Comparison of ENCODE assay signal across 16 cellular contexts in genomic region chr9:92626484-92626883, GRCh38. TPM values are rescaled to one million over a fixed set of nuclear protein-coding genes. Genes with fewer than 3 reads are reported as not detected.
A peak's percentile ranks its signal among the peaks of the same experiment; 100 is the strongest.
DNase-seq lines count a peak whose midpoint lies in the region; ATAC-seq and TF ChIP-seq lines count a peak whose summit lies in the region.
"Had no signal": no experiment of that assay in that cellular context is flagged by ENCODE, and none has a peak within 500 bp of the region (broad histone marks: within the 10 kb centered on the region; RNA-seq: fewer than 3 reads in every experiment).

No MANE protein-coding gene starts in this region.

- peaks cover 10 to 19% of the 10 kb centered on the region in 2 donors for H3K36me3 Mint-ChIP-seq in activated T-cell treated with anti-CD3 and anti-CD28 coated beads, Interleukin-2, amount 50 U/mL, for 72 hours (ENCODE audit: insufficient read depth in 2 of 2)
- H3K36me3 Mint-ChIP-seq in central memory CD8-positive, alpha-beta T cell (ENCODE audit: insufficient read depth) = peaks cover 31% of the 10 kb centered on the region

- peak overlapping the region; percentile 9 for H3K27ac Mint-ChIP-seq in activated T-cell treated with anti-CD3 and anti-CD28 coated beads, Interleukin-2, amount 50 U/mL, for 72 hours
- peak overlapping the region; percentile 39 for H3K27ac Mint-ChIP-seq in central memory CD8-positive, alpha-beta T cell (ENCODE audit: low read depth)
- H3K27ac Mint-ChIP-seq: HFFc6, IgD-negative memory B cell had no signal

- CTCF ChIA-PET in HEK293 (lab: Yijun Ruan, JAX) = interaction anchor here (0.6 to 0.7 kb wide), 2 partner anchors 25 to 290 kb away, joined by 3 to 5 read pairs; no protein-coding TSS in a partner anchor

- POLR2A ChIA-PET in HEK293 (lab: Yijun Ruan, JAX) = no interaction called here

- no peak overlapping the region for H3K27ac ChIP-seq in HEK293 (ENCODE audit: extremely low read depth, low read depth, low read length)
- H3K27ac ChIP-seq: C4-2B had no signal

- H3K9me3 Mint-ChIP-seq in activated T-cell treated with anti-CD3 and anti-CD28 coated beads, Interleukin-2, amount 50 U/mL, for 72 hours = no peaks in the 10 kb centered on the region
- no peaks in the 10 kb centered on the region for H3K9me3 Mint-ChIP-seq in central memory CD8-positive, alpha-beta T cell
- H3K9me3 Mint-ChIP-seq: CD4-positive, alpha-beta memory T cell; HFFc6 had no signal

- no peak for TF ChIP-seq CTCF in HEK293 (tag by site-specific recombination; IDR thresholded peaks at IDR 0.05)
- TF ChIP-seq CTCF in GM13977 (IDR thresholded peaks at IDR 0.05; ENCODE audit: extremely low read depth, insufficient read depth, missing control alignments) = no peak

- H3K4me3 Mint-ChIP-seq in activated T-cell treated with anti-CD3 and anti-CD28 coated beads, Interleukin-2, amount 50 U/mL, for 72 hours = no peak overlapping the region
- no peak overlapping the region for H3K4me3 Mint-ChIP-seq in central memory CD8-positive, alpha-beta T cell
- H3K4me3 Mint-ChIP-seq: CD4-positive, alpha-beta memory T cell; HFFc6; IgD-negative memory B cell had no signal

- H3K4me1 ChIP-seq in HEK293 (ENCODE audit: control insufficient read depth, insufficient read depth, low read length) = no peaks in the 10 kb centered on the region
- H3K4me1 ChIP-seq: BE2C, HAP-1 had no signal

- DNase-seq in activated T-cell treated with anti-CD3 and anti-CD28 coated beads, Interleukin-2, amount 50 U/mL, for 72 hours = no peak
- DNase-seq in activated T-cell treated with anti-CD3 and anti-CD28 coated beads, Interleukin-2, amount 50 U/mL, for 1 hour = no peak
- no peak for DNase-seq in central memory CD8-positive, alpha-beta T cell (ENCODE audit: low spot score in 2 of 2)
- DNase-seq in GM13977 (ENCODE audit: low spot score) = no peak
- DNase-seq: BE2C; CD4-positive, alpha-beta memory T cell; DMS153; DMS79 treated with DMSO at 0.1 percent for 48 hours; EL; HFFc6 had no signal

- peaks cover 1% of the 10 kb centered on the region for H3K4me1 Mint-ChIP-seq in activated T-cell treated with anti-CD3 and anti-CD28 coated beads, Interleukin-2, amount 50 U/mL, for 72 hours (ENCODE audit: low read depth)
- peaks cover 9% of the 10 kb centered on the region for H3K4me1 Mint-ChIP-seq in central memory CD8-positive, alpha-beta T cell

- no peak overlapping the region for H3K4me3 ChIP-seq in HEK293 (ENCODE audit: low read depth, low read length)
- H3K4me3 ChIP-seq: HAP-1 had no signal

- ATAC-seq in activated T-cell treated with anti-CD3 and anti-CD28 coated beads, Interleukin-2, amount 50 U/mL, for 72 hours (replicated peaks in 1 of 2) = no peak
- ATAC-seq in central memory CD8-positive, alpha-beta T cell (replicated peaks; ENCODE audit: extremely low read depth, poor library complexity, severe bottlenecking) = no peak
- ATAC-seq in HG03108 (IDR thresholded peaks at IDR 0.05; ENCODE audit: unreplicated experiment) (no peak), HG02981 (IDR thresholded peaks at IDR 0.05; ENCODE audit: unreplicated experiment) (no peak)

- no peaks in the 10 kb centered on the region for H3K27me3 Mint-ChIP-seq in activated T-cell treated with anti-CD3 and anti-CD28 coated beads, Interleukin-2, amount 50 U/mL, for 72 hours (ENCODE audit: low read depth)
- no peaks in the 10 kb centered on the region for H3K27me3 Mint-ChIP-seq in central memory CD8-positive, alpha-beta T cell
- H3K27me3 Mint-ChIP-seq: CD4-positive, alpha-beta memory T cell; IgD-negative memory B cell had no signal

- in situ Hi-C loops in GM13977 (cut with MboI; ENCODE audit: low pct_unique_long_range_greater_than_20kb, low sequenced_read_pairs, unreplicated experiment) = loop anchor here (25.0 kb wide), 2 partner anchors 314 to 489 kb away; no protein-coding TSS in a partner anchor

- H3K9me3 ChIP-seq in HEK293 (ENCODE audit: control insufficient read depth, insufficient read depth, low read depth, low read length) = no peaks in the 10 kb centered on the region
- H3K9me3 ChIP-seq: BE2C, HAP-1 had no signal

- H3K36me3 ChIP-seq in HEK293 (ENCODE audit: control insufficient read depth in 2 of 2, insufficient read depth in 1 of 2, low read length in 2 of 2) = peaks cover 10 to 47% of the 10 kb centered on the region in 2 experiments

TF ChIP-seq in HEK293, 187 proteins besides CTCF, POLR2A, EP300 and RAD21:
- no peak for TF ChIP-seq KLF10 (tag by site-specific recombination; IDR thresholded peaks at IDR 0.05)
- TF ChIP-seq ZNF529 (tag by site-specific recombination; IDR thresholded peaks at IDR 0.05; ENCODE audit: insufficient replicate concordance) = no peak
- TF ChIP-seq ZNF558 (tag by site-specific recombination; IDR thresholded peaks at IDR 0.05) = peak; percentile 93
- TF ChIP-seq TCF7L2 (IDR thresholded peaks at IDR 0.05; ENCODE audit: borderline replicate concordance, low read depth, low read length) = no peak
- TF ChIP-seq ZNF514 (tag by site-specific recombination; IDR thresholded peaks at IDR 0.05) = no peak

RNA-seq across cellular contexts. Expression of gene IPPK, which starts 43.4 kb away (rescaled TPM):
- 10 to 100 TPM; 12.2 to 14.9 TPM for total RNA-seq in activated T-cell treated with anti-CD3 and anti-CD28 coated beads, Interleukin-2, amount 50 U/mL, for 72 hours
